8 cellular contexts compared by ENCODE assay signal in the genomic region with DNA sequence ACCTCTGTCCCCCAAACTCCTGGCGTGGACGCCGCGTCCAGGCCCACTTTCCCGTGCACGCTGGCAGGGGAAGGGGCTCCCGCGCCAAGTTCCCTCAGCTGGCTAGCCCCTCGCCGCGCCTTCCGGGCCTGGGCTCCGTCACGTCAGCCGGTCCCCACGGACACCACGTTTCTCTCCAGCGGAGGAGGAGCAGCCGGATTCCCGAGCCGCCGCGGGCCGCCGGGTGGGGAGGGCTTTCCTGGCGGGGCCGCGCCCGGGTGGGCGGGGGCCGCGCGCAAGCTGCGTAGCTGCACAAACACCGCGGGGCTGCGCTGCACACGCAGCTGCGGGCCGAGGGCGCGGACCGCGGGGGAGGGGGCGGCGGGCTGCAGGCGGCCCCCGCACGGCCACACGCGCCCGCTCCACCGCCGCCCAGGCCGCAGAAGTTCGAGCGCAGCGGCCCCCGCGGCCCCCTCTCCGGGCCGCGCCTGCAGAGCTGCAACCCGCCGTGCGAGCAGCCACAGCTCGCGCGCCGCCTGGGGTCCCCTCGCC. TPM values are rescaled to one million over a fixed set of nuclear protein-coding genes. Genes with fewer than 3 reads are reported as not detected.
DNase-seq lines count a peak whose midpoint lies in the region; ATAC-seq and TF ChIP-seq lines count a peak whose summit lies in the region.

No MANE protein-coding gene starts in this region.

- in situ Hi-C loops in transverse colon (cut with MboI; ENCODE audit: low pct_ligation_motif_present in 1 of 4, low pct_unique_long_range_greater_than_20kb in 1 of 4, low sequenced_read_pairs in 3 of 4), result no loop called here

- H3K27me3 ChIP-seq in esophagus muscularis mucosa (no peaks in the 10 kb centered on the region), muscle layer of colon (ENCODE audit: control insufficient read depth in 1 of 2, insufficient read depth in 2 of 2, low read length in 2 of 2) (no peaks in the 10 kb centered on the region), transverse colon (no peaks in the 10 kb centered on the region)

- H3K4me3 ChIP-seq in esophagus muscularis mucosa (peak overlapping the region; percentile 81 to 93 (median 83)), muscle layer of colon (ENCODE audit: low read depth in 1 of 2, low read length in 2 of 2) (peak overlapping the region; percentile 63 to 86), transverse colon (peak overlapping the region; percentile 76 to 93 (median 85))

- peaks cover 80 to 91% (median 88%) of the 10 kb centered on the region in 4 donors for H3K4me1 ChIP-seq in esophagus muscularis mucosa
- H3K4me1 ChIP-seq in muscle layer of colon (ENCODE audit: insufficient read depth, low read length), result peaks cover 82% of the 10 kb centered on the region
- peaks cover 74 to 88% (median 83%) of the 10 kb centered on the region in 4 donors for H3K4me1 ChIP-seq in transverse colon

- WGBS in esophagus muscularis mucosa, result 0% methylated on average over 7 of the region's 71 CpGs
- WGBS in transverse colon (ENCODE audit: low coverage in 1 of 2), 2 donors, result no CpG with 5 or more reads among the region's 71 CpGs

- H3K4me3 Mint-ChIP-seq in activated T-cell treated with anti-CD3 and anti-CD28 coated beads, Interleukin-2, amount 50 U/mL, for 4 hours, result peak overlapping the region; percentile 88

- H3K36me3 ChIP-seq in KOPT-K1 (ENCODE audit: insufficient read depth, low read length) (no peaks in the 10 kb centered on the region), esophagus muscularis mucosa (no peaks in the 10 kb centered on the region), muscle layer of colon (ENCODE audit: insufficient read depth, low read length) (no peaks in the 10 kb centered on the region), transverse colon (no peaks in the 10 kb centered on the region)

- ATAC-seq in activated T-cell treated with anti-CD3 and anti-CD28 coated beads, Interleukin-2, amount 50 U/mL, for 4 hours, result peak; percentile 11
- ATAC-seq in HG03159 (IDR thresholded peaks at IDR 0.05; ENCODE audit: unreplicated experiment), result no peak

- TF ChIP-seq EP300 in esophagus muscularis mucosa (IDR thresholded peaks at IDR 0.05) (no peak), transverse colon (IDR thresholded peaks at IDR 0.05; ENCODE audit: low read depth) (no peak)

- DNase-seq in ELR (ENCODE audit: low read depth) (peak; percentile 66), esophagus muscularis mucosa (ENCODE audit: extremely low spot score) (no peak), transverse colon (peak; percentile 74), NCI-H510A (lab: John Stamatoyannopoulos, UW) (no peak)
- DNase-seq in activated T-cell treated with anti-CD3 and anti-CD28 coated beads, Interleukin-2, amount 50 U/mL, for 4 hours, result no peak

- TF ChIP-seq CTCF in esophagus muscularis mucosa (IDR thresholded peaks at IDR 0.05), result no peak
- TF ChIP-seq CTCF in transverse colon (IDR thresholded peaks at IDR 0.05), result no peak

- no peaks in the 10 kb centered on the region for H3K9me3 Mint-ChIP-seq in activated T-cell treated with anti-CD3 and anti-CD28 coated beads, Interleukin-2, amount 50 U/mL, for 4 hours

- intact Hi-C loops in esophagus muscularis mucosa (cut with DNase I) (loop anchor here (2.0 kb wide), 1 partner anchor 28 kb away; no protein-coding TSS in a partner anchor), transverse colon (cut with DNase I; ENCODE audit: low total_unique reads) (loop anchor here (1.0 kb wide), 1 partner anchor 26 kb away; no protein-coding TSS in a partner anchor)

- no peaks in the 10 kb centered on the region for H3K27me3 Mint-ChIP-seq in activated T-cell treated with anti-CD3 and anti-CD28 coated beads, Interleukin-2, amount 50 U/mL, for 4 hours (ENCODE audit: low read depth)

- peak overlapping the region; percentile 75 for H3K9ac ChIP-seq in muscle layer of colon (ENCODE audit: low read length)

- TF ChIP-seq POLR2A in esophagus muscularis mucosa (IDR thresholded peaks at IDR 0.05; ENCODE audit: low read depth), result peak; percentile 10
- no peak for TF ChIP-seq POLR2A in transverse colon (IDR thresholded peaks at IDR 0.05)

- H3K4me1 Mint-ChIP-seq in activated T-cell treated with anti-CD3 and anti-CD28 coated beads, Interleukin-2, amount 50 U/mL, for 4 hours (ENCODE audit: low read depth), result peaks cover 82% of the 10 kb centered on the region

- H3K27ac ChIP-seq in KOPT-K1 (ENCODE audit: low read depth, low read length, poor library complexity, severe bottlenecking) (peak overlapping the region; percentile 87), esophagus muscularis mucosa (replicated peaks in 1 of 4) (peak overlapping the region; percentile 98 to 100 (median 99)), muscle layer of colon (ENCODE audit: low read depth, low read length) (peak overlapping the region; percentile 82), transverse colon (peak overlapping the region; percentile 99 to 100 (median 100))

- H3K9me3 ChIP-seq in KOPT-K1 (ENCODE audit: insufficient read depth, low read length, poor library complexity, severe bottlenecking), result no peaks in the 10 kb centered on the region
- H3K9me3 ChIP-seq in esophagus muscularis mucosa, result no peaks in the 10 kb centered on the region
- no peaks in the 10 kb centered on the region for H3K9me3 ChIP-seq in muscle layer of colon (ENCODE audit: low read length)
- H3K9me3 ChIP-seq in transverse colon, result no peaks in the 10 kb centered on the region

- H3K36me3 Mint-ChIP-seq in activated T-cell treated with anti-CD3 and anti-CD28 coated beads, Interleukin-2, amount 50 U/mL, for 4 hours (ENCODE audit: insufficient read depth), result no peaks in the 10 kb centered on the region

RNA-seq across cellular contexts. Expression of a gene that starts 45.1 kb away (rescaled TPM):
- 10 to 100 TPM; 41.0 to 55.2 (median 50.8) TPM for total RNA-seq in activated T-cell treated with anti-CD3 and anti-CD28 coated beads, Interleukin-2, amount 50 U/mL, for 4 hours
- 10 to 100 TPM; 34.8 to 74.2 (median 55.0) TPM for total RNA-seq in esophagus muscularis mucosa
- total RNA-seq in transverse colon, result 10 to 100 TPM; 12.7 to 22.1 (median 12.7) TPM

Comparison
In these comparisons a context has a peak if more than half of its experiments do, and no peak if none do; other contexts are left out.
1. DNase-seq: peak in ELR (single experiment) and transverse colon (single experiment); none in activated T-cell treated with anti-CD3 and anti-CD28 coated beads, Interleukin-2, amount 50 U/mL, for 4 hours (single experiment), esophagus muscularis mucosa (single experiment) and NCI-H510A (single experiment).
2. Peak in every context shown above with its lines, with median percentiles within 50 percentile points of each other: H3K27ac ChIP-seq and H3K4me3 ChIP-seq.